ENCODE assay signal across 8 cellular contexts in the genomic region with DNA sequence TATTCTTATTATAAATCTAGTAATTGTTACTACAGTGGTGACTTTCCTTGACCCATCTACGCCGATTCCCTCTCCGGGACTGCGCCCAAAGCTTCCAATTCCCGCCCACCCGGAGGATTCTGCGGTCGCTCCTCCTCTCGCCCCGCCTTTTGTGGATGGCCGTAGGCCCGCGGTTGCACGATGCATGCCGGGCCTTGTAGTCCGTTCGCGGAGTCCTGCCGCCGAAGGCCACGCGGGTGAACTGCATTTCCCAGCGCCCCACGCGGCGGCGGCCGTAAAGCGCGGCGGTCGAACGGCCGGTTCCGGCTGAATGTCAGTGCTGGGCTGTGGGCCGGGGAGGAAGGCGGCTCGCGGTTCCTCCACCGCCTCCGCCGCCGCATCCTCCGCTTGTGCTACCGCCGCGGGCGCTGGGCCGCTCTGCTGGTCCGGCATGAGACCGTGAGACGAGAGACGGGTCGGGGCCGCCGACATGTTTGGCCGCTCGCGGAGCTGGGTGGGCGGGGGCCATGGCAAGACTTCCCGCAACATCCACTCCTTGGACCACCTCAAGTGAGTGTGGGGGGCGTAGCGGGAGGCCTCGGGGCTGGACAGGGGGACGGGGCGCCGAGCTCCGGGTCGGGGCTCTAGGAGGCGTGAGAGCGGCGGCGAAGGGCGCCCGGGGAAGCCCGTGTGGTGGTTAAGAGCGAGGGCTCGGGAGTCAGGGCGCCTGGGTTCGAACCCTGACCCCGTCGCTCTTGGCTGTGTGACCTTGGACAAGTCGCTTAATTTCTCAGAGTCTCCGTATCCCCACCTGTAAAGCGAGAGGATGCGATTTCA. TPM values are rescaled to one million over a fixed set of nuclear protein-coding genes. Genes with fewer than 3 reads are reported as not detected.
DNase-seq lines count a peak whose midpoint lies in the region; ATAC-seq, FAIRE-seq and TF ChIP-seq lines count a peak whose summit lies in the region.

A gene with protein sequence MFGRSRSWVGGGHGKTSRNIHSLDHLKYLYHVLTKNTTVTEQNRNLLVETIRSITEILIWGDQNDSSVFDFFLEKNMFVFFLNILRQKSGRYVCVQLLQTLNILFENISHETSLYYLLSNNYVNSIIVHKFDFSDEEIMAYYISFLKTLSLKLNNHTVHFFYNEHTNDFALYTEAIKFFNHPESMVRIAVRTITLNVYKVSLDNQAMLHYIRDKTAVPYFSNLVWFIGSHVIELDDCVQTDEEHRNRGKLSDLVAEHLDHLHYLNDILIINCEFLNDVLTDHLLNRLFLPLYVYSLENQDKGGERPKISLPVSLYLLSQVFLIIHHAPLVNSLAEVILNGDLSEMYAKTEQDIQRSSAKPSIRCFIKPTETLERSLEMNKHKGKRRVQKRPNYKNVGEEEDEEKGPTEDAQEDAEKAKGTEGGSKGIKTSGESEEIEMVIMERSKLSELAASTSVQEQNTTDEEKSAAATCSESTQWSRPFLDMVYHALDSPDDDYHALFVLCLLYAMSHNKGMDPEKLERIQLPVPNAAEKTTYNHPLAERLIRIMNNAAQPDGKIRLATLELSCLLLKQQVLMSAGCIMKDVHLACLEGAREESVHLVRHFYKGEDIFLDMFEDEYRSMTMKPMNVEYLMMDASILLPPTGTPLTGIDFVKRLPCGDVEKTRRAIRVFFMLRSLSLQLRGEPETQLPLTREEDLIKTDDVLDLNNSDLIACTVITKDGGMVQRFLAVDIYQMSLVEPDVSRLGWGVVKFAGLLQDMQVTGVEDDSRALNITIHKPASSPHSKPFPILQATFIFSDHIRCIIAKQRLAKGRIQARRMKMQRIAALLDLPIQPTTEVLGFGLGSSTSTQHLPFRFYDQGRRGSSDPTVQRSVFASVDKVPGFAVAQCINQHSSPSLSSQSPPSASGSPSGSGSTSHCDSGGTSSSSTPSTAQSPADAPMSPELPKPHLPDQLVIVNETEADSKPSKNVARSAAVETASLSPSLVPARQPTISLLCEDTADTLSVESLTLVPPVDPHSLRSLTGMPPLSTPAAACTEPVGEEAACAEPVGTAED (plus strand): TSS at position 316 of the 816 bp plus-strand sequence. CDS start 154 bp downstream, at position 470.

- peak within 1 kb of the TSS in 1 of 2 experiments; percentile 69; a peak in 1 of 4 replicates for H4K8ac ChIP-seq in IMR-90 (ENCODE audit: low read depth in 2 of 2, low read length in 2 of 2)

- no peak within 1 kb of the TSS for H4K5ac ChIP-seq in IMR-90 (ENCODE audit: low read depth, low read length)

- peak within 1 kb of the TSS; percentile 73 for H3K9ac ChIP-seq in IMR-90 (ENCODE audit: low read depth, low read length)
- H3K9ac ChIP-seq in endothelial cell of umbilical vein (replicated peaks; ENCODE audit: extremely low read depth, insufficient read depth, low read length), result peak within 1 kb of the TSS; percentile 67

- no peak within 1 kb of the TSS for H3K18ac ChIP-seq in IMR-90 (ENCODE audit: low read depth, low read length)

- H2AK5ac ChIP-seq in IMR-90 (ENCODE audit: low read depth, low read length), result no peak within 1 kb of the TSS

- H3K4ac ChIP-seq in IMR-90 (ENCODE audit: low read depth, low read length), result 0 out of 2 replicates have a peak within 1 kb of the TSS, but pooled peaks have one; percentile 12

- dilution Hi-C loops in IMR-90 (cut with HindIII; ENCODE audit: low sequenced_read_pairs, unreplicated experiment), result no loop called here
- dilution Hi-C loops in endothelial cell of umbilical vein (cut with MboI; ENCODE audit: extremely low pct_ligation_motif_present, low sequenced_read_pairs), result no loop called here

- H3K23ac ChIP-seq in IMR-90 (ENCODE audit: low read depth, low read length), result peak within 1 kb of the TSS; percentile 68; the same call in 1 of the 2 replicates

- H3K79me1 ChIP-seq in IMR-90 (ENCODE audit: low read depth in 1 of 2, low read length in 2 of 2), result peaks cover 42 to 78% of the 10 kb centered on the region in 2 experiments

- no peaks in the 10 kb centered on the region for H3K9me3 ChIP-seq in IMR-90 (ENCODE audit: control insufficient read depth, insufficient read depth, low read length)
- no peaks in the 10 kb centered on the region for H3K9me3 ChIP-seq in OCI-LY7 (ENCODE audit: low read length)
- H3K9me3 ChIP-seq in endothelial cell of umbilical vein (replicated peaks; ENCODE audit: control insufficient read depth, insufficient read depth, low read length), result no peaks in the 10 kb centered on the region

- peaks cover 21% of the 10 kb centered on the region for H3K4me1 ChIP-seq in IMR-90 (ENCODE audit: control insufficient read depth, insufficient read depth, low read length)
- peaks cover 73% of the 10 kb centered on the region for H3K4me1 ChIP-seq in OCI-LY7 (ENCODE audit: insufficient read depth, low read length, poor library complexity, severe bottlenecking)
- H3K4me1 ChIP-seq in endothelial cell of umbilical vein (ENCODE audit: control insufficient read depth, extremely low read depth, insufficient read depth, low read length), result peaks cover 36% of the 10 kb centered on the region

- H4K91ac ChIP-seq in IMR-90 (ENCODE audit: insufficient read depth, low read depth, low read length), result no peak within 1 kb of the TSS

- H3K4me3 ChIP-seq in IMR-90 (ENCODE audit: insufficient read depth, low read depth, low read length), result peak within 1 kb of the TSS; percentile 83
- peak within 1 kb of the TSS; percentile 85 for H3K4me3 ChIP-seq in OCI-LY7 (ENCODE audit: low read depth, low read length, poor library complexity, severe bottlenecking)
- peak within 1 kb of the TSS; percentile 65 to 92 (median 80) for H3K4me3 ChIP-seq in endothelial cell of umbilical vein (replicated peaks in 1 of 3; ENCODE audit: insufficient read depth in 1 of 3, low read depth in 1 of 3, low read length in 3 of 3)

- intact Hi-C loops in IMR-90 (cut with micrococcal nuclease) (no loop called here), OCI-LY7 (cut with micrococcal nuclease; ENCODE audit: unreplicated experiment) (loop anchor here (5.0 to 10.0 kb wide), 3 partner anchors 67 to 1850 kb away; a partner anchor contains a TSS), endothelial cell of umbilical vein (cut with micrococcal nuclease) (loop anchor here (1.0 to 10.0 kb wide), 2 partner anchors 10 to 560 kb away; a partner anchor contains a TSS)

- peak within 1 kb of the TSS; percentile 94 for H2AK9ac ChIP-seq in IMR-90 (replicated peaks; ENCODE audit: low read depth, low read length, poor library complexity)

- H2AFZ ChIP-seq in IMR-90 (replicated peaks; ENCODE audit: low read length, poor library complexity), result peak within 1 kb of the TSS; percentile 96
- peak within 1 kb of the TSS; percentile 59; the same call in 1 of the 2 replicates for H2AFZ ChIP-seq in OCI-LY7 (ENCODE audit: low read length)
- H2AFZ ChIP-seq in endothelial cell of umbilical vein (ENCODE audit: low read depth, low read length), result peak within 1 kb of the TSS; percentile 87

- H3K27ac ChIP-seq in IMR-90 (ENCODE audit: insufficient read depth, low read length) (peak within 1 kb of the TSS; percentile 68), OCI-LY7 (ENCODE audit: low read depth, low read length, poor library complexity, severe bottlenecking) (peak within 1 kb of the TSS; percentile 51), endothelial cell of umbilical vein (ENCODE audit: insufficient read depth, low read depth, low read length) (peak within 1 kb of the TSS; percentile 57)

- POLR2A ChIA-PET in IMR-90 (lab: Charles Lee; ENCODE audit: unreplicated experiment), result no interaction called here
- POLR2A ChIA-PET in OCI-LY7 (lab: Charles Lee), result interaction anchor here (0.7 kb wide), 1 partner anchor 11 kb away, joined by 3 read pairs; no protein-coding TSS in a partner anchor
- POLR2A ChIA-PET in endothelial cell of umbilical vein (lab: Charles Lee), result interaction anchor here (0.7 to 0.8 kb wide), 2 partner anchors 10 to 311 kb away, joined by 3 read pairs; a partner anchor contains a TSS

- BruUV-seq in IMR-90 (replicated peaks; lab: Mats Ljungman, UMichigan), result no TSS peak
- BruUV-seq in OCI-LY7 (replicated peaks; lab: Mats Ljungman, UMichigan), result no TSS peak
- no TSS peak for BruUV-seq in endothelial cell of umbilical vein (replicated peaks; lab: Mats Ljungman, UMichigan)

- no peak within 1 kb of the TSS; the same call in 1 of the 2 replicates for H2BK120ac ChIP-seq in IMR-90 (ENCODE audit: low read depth, low read length)

- TF ChIP-seq CTCF in IMR-90 (conservative IDR thresholded peaks at IDR 0.05; ENCODE audit: low read depth, low read length) (no peak), OCI-LY7 (conservative IDR thresholded peaks at IDR 0.05; ENCODE audit: low read length) (no peak), endothelial cell of umbilical vein (IDR thresholded peaks at IDR 0.05; ENCODE audit: extremely low read depth in 1 of 2, insufficient read depth in 1 of 2, low read depth in 1 of 2, low read length in 2 of 2) (no peak)

- no peaks in the 10 kb centered on the region for H3K9me2 ChIP-seq in OCI-LY7 (ENCODE audit: insufficient read depth, low read length)

- peak; percentile 75 for TF ChIP-seq POLR2A in IMR-90 (IDR thresholded peaks at IDR 0.05; ENCODE audit: low read depth, low read length)
- TF ChIP-seq POLR2A in endothelial cell of umbilical vein (IDR thresholded peaks at IDR 0.05; ENCODE audit: low read depth, low read length), result peak; percentile 52

- H4K20me1 ChIP-seq in IMR-90 (ENCODE audit: insufficient read depth, low read length) (peaks cover 61% of the 10 kb centered on the region), OCI-LY7 (ENCODE audit: insufficient read depth, low read length) (0 out of 2 replicates have a peak, but pooled peaks cover 14% of the 10 kb centered on the region), endothelial cell of umbilical vein (replicated peaks; ENCODE audit: control insufficient read depth, extremely low read depth, insufficient read depth, low read length) (no peaks in the 10 kb centered on the region)

- peak within 1 kb of the TSS; percentile 9 for H2BK5ac ChIP-seq in IMR-90 (ENCODE audit: low read depth, low read length, poor library complexity, severe bottlenecking)

- 0% methylated on average over 7 of the region's 86 CpGs; no CpG with 5 or more reads in 1 of the 2 experiments for WGBS in IMR-90 (ENCODE audit: extremely low coverage in 2 of 2, insufficient read length in 1 of 2), 2 experiments

- DNase-seq in DMS 273 treated with DMSO at 0.1 percent for 48 hours (lab: John Stamatoyannopoulos, UW) (peak; percentile 82), IMR-90 (peak; percentile 96), OCI-LY7 (ENCODE audit: low spot score) (peak; percentile 97), endothelial cell of umbilical vein (ENCODE audit: low read depth, low spot score) (peak; percentile 98), midbrain (lab: John Stamatoyannopoulos, UW) (peak; percentile 98)
- DNase-seq in activated CD8-positive, alpha-beta memory T cell treated with anti-CD3 and anti-CD28 coated beads, Interleukin-2, amount 50 U/mL, for 48 hours, result peak; percentile 97
- peak; percentile 95 to 96 for DNase-seq in stimulated activated CD8-positive, alpha-beta memory T cell treated with anti-CD3 and anti-CD28 coated beads, Interleukin-15, amount 100 ng/mL, for 48 hours (ENCODE audit: low read depth in 2 of 2)

- no peak for TF ChIP-seq RAD21 in IMR-90 (IDR thresholded peaks at IDR 0.05; ENCODE audit: low read length)

- ATAC-seq in GM21528 (IDR thresholded peaks at IDR 0.05; ENCODE audit: low FRiP score, unreplicated experiment) (peak; percentile 70), IMR-90 (ENCODE audit: low read depth) (peak; percentile 80)

- in situ Hi-C loops in IMR-90 (cut with MboI; ENCODE audit: low sequenced_read_pairs), result loop anchor here (25.0 kb wide), 1 partner anchor 1832 kb away; no protein-coding TSS in a partner anchor

- H3K14ac ChIP-seq in IMR-90 (replicated peaks; ENCODE audit: low read depth, low read length), result no peak within 1 kb of the TSS

- H3K79me2 ChIP-seq in OCI-LY7 (ENCODE audit: insufficient read depth, low read depth, low read length) (peaks cover 43% of the 10 kb centered on the region), endothelial cell of umbilical vein (ENCODE audit: control insufficient read depth, insufficient read depth, low read length) (peaks cover 41% of the 10 kb centered on the region)

- CTCF ChIA-PET in IMR-90 (lab: Yijun Ruan, JAX) (interaction anchor here (0.6 kb wide), 2 partner anchors 12 to 394 kb away, joined by 3 to 5 read pairs; no protein-coding TSS in a partner anchor), OCI-LY7 (lab: Charles Lee; ENCODE audit: unreplicated experiment) (interaction anchor here (0.6 kb wide), 1 partner anchor 20 kb away, joined by 3 read pairs; no protein-coding TSS in a partner anchor), endothelial cell of umbilical vein (lab: Charles Lee) (interaction anchor here (0.6 to 2.0 kb wide), 7 partner anchors 10 to 428 kb away, joined by 3 to 20 read pairs (median 3); a partner anchor contains a TSS)

- H3K56ac ChIP-seq in IMR-90 (ENCODE audit: extremely low read depth, insufficient read depth, low read length), result 0 out of 2 replicates have a peak within 1 kb of the TSS, but pooled peaks have one; percentile 35

- H3K9me1 ChIP-seq in IMR-90 (ENCODE audit: insufficient read depth, low read length) (peaks cover 40% of the 10 kb centered on the region), endothelial cell of umbilical vein (replicated peaks; ENCODE audit: control insufficient read depth, extremely low read depth, insufficient read depth, low read length) (no peaks in the 10 kb centered on the region)

- no peak within 1 kb of the TSS for H2BK15ac ChIP-seq in IMR-90 (ENCODE audit: low read depth, low read length)

- H2BK20ac ChIP-seq in IMR-90 (ENCODE audit: low read depth, low read length), result no peak within 1 kb of the TSS

- H3K36me3 ChIP-seq in IMR-90 (ENCODE audit: control insufficient read depth, insufficient read depth, low read length) (0 out of 2 replicates have a peak, but pooled peaks cover 4% of the 10 kb centered on the region), OCI-LY7 (ENCODE audit: insufficient read depth, low read length) (no peaks in the 10 kb centered on the region), endothelial cell of umbilical vein (ENCODE audit: control insufficient read depth in 2 of 2, extremely low read depth in 1 of 2, insufficient read depth in 2 of 2, low read length in 2 of 2) (no peaks in the 10 kb centered on the region)

- H3K4me2 ChIP-seq in IMR-90 (ENCODE audit: low read depth, low read length) (peak within 1 kb of the TSS; percentile 97), OCI-LY7 (ENCODE audit: low read length) (peak within 1 kb of the TSS; percentile 88), endothelial cell of umbilical vein (ENCODE audit: insufficient read depth, low read length) (peak within 1 kb of the TSS; percentile 79)

- H3K27me3 ChIP-seq in IMR-90 (ENCODE audit: control insufficient read depth, insufficient read depth, low read length) (no peaks in the 10 kb centered on the region), endothelial cell of umbilical vein (ENCODE audit: control insufficient read depth in 2 of 2, insufficient read depth in 2 of 2, low read length in 2 of 2) (no peaks in the 10 kb centered on the region)

- FAIRE-seq in endothelial cell of umbilical vein (lab: Jason Lieb, UNC), result peak; percentile 95

RNA-seq across cellular contexts. Expression of the gene that starts here (rescaled TPM):
- 16.5 and 18.3 TPM in 2 replicates for total RNA-seq in IMR-90 (2012; rRNA removed)
- 15.4 and 15.9 TPM in 2 replicates for polyA plus RNA-seq in IMR-90 (2012; rRNA removed)
- polyA plus RNA-seq in IMR-90 (2012; cell fraction: cytosol; rRNA removed), result 11.0 and 13.5 TPM in 2 replicates
- 22.9 and 31.5 TPM in 2 replicates for polyA plus RNA-seq in IMR-90 (2012; cell fraction: nucleus; rRNA removed; ENCODE audit: low replicate concordance)
- total RNA-seq in OCI-LY7 (2014; rRNA removed; shearing (Covaris generic)), result 26.2 and 31.1 TPM in 2 replicates
- total RNA-seq in OCI-LY7 (2022), result 50.9 and 52.0 TPM in 2 replicates
- total RNA-seq in endothelial cell of umbilical vein, result 23.3 and 25.7 TPM in 2 replicates
- 11.1 and 11.4 TPM in 2 replicates for polyA plus RNA-seq in endothelial cell of umbilical vein
- 12.5 and 13.3 TPM in 2 replicates for polyA plus RNA-seq in endothelial cell of umbilical vein (2011; cell fraction: cytosol; rRNA removed)
- polyA plus RNA-seq in endothelial cell of umbilical vein (2011; cell fraction: nucleus; rRNA removed), result 23.8 and 24.1 TPM in 2 replicates
- 17.9 and 19.2 TPM in 2 replicates for polyA plus RNA-seq in endothelial cell of umbilical vein (2012)
- polyA minus RNA-seq in endothelial cell of umbilical vein, result 37.6 and 41.0 TPM in 2 replicates
- 17.5 TPM for polyA minus RNA-seq in endothelial cell of umbilical vein (2011; cell fraction: cytosol; rRNA and poly(A)+ RNA removed)
- 35.3 and 47.3 TPM in 2 replicates for polyA minus RNA-seq in endothelial cell of umbilical vein (2011; cell fraction: nucleus; rRNA and poly(A)+ RNA removed)

Comparison
In these comparisons a context has a peak if more than half of its experiments do, and no peak if none do; other contexts are left out.
1. Peak in every context shown above with its lines: DNase-seq, ATAC-seq, H3K4me3 ChIP-seq and H3K27ac ChIP-seq.